In genomic region chr6:6998194-6998569, GRCh38 we compare ENCODE assay signal across 16 cellular contexts.
DNase-seq lines count a peak whose midpoint lies in the region; ATAC-seq lines count a peak whose summit lies in the region.
"Had no signal": no experiment of that assay in that cellular context is flagged by ENCODE, and none has a peak within 500 bp of the region (broad histone marks: within the 10 kb centered on the region; RNA-seq: fewer than 3 reads in every experiment).

No MANE protein-coding gene starts in this region.

- H3K4me2 ChIP-seq in GM23248 (ENCODE audit: unreplicated experiment): no peak overlapping the region

- H3K9me3 ChIP-seq in GM23248 (ENCODE audit: low read depth): no peaks in the 10 kb centered on the region

- ATAC-seq in left lobe of liver: peak; percentile 65
- ATAC-seq: activated T-cell treated with anti-CD3 and anti-CD28 coated beads, Interleukin-2, amount 50 U/mL, for 4 hours had no signal

- 5 to 9% methylated on average over 6 of the region's 6 CpGs for WGBS in GM23248 (ENCODE audit: low coverage in 1 of 2, low lambda C conversion rate in 2 of 2, missing lambda C conversion rate in 2 of 2), 2 experiments

- no peaks in the 10 kb centered on the region for H3K9me2 ChIP-seq in GM23248 (ENCODE audit: insufficient read depth)

- no peak overlapping the region for H3K4me3 ChIP-seq in GM23248

- no peaks in the 10 kb centered on the region for H4K20me1 ChIP-seq in GM23248 (ENCODE audit: insufficient read depth)

- no peaks in the 10 kb centered on the region for H3K36me3 ChIP-seq in GM23248 (ENCODE audit: low read depth)

- H3K9ac ChIP-seq in GM23248: no peak overlapping the region

- no peaks in the 10 kb centered on the region for H3K79me2 ChIP-seq in GM23248 (ENCODE audit: insufficient read depth)

- in situ Hi-C loops in GM23248 (cut with MboI): no loop called here

- no peaks in the 10 kb centered on the region for H3F3A ChIP-seq in GM23248 (ENCODE audit: insufficient read depth)

- H3K4me1 ChIP-seq in GM23248 (ENCODE audit: insufficient read depth): peaks cover 9% of the 10 kb centered on the region

- peak overlapping the region; percentile 54; the same call in 1 of the 2 replicates for H2AFZ ChIP-seq in GM23248

- H3K27ac ChIP-seq in GM23248: no peak overlapping the region

- no peaks in the 10 kb centered on the region for H3K27me3 ChIP-seq in GM23248 (replicated peaks; ENCODE audit: insufficient read depth)

- DNase-seq in AG08395 (ENCODE audit: low spot score) (peak; percentile 56), GM23248 (peak; percentile 75), SW480 (ENCODE audit: low spot score) (peak; percentile 26), left lobe of liver (ENCODE audit: low spot score) (no peak), NCI-H226 (no peak), SW 1271 (lab: John Stamatoyannopoulos, UW) (no peak), HK-2 (ENCODE audit: unreplicated experiment) (no peak)
- DNase-seq in effector CD4-positive, alpha-beta T cell: no peak
- DNase-seq: activated CD4-positive, alpha-beta T cell treated with anti-CD3 and anti-CD28 coated beads, Interleukin-2, amount 10 ng/mL, durations not matched to agents 24 days and 14 days; activated T-cell treated with anti-CD3 and anti-CD28 coated beads, Interleukin-2, amount 50 U/mL, for 4 hours; Calu3; midbrain; NCI-H1105 treated with DMSO at 0.1 percent for 48 hours; nucleus accumbens; small intestine; stimulated activated naive CD4-positive, alpha-beta T cell had no signal

Comparison
In these comparisons a context has a peak if more than half of its experiments do, and no peak if none do; other contexts are left out.
1. DNase-seq: peak in AG08395 (single experiment), GM23248 (single experiment) and SW480 (single experiment); none in left lobe of liver (single experiment), NCI-H226 (single experiment), SW 1271 (0 of 2), effector CD4-positive, alpha-beta T cell (single experiment) and HK-2 (single experiment).